In genomic region chr9:83920469-83920941, GRCh38 we compare ENCODE assay signal across 8 cellular contexts. TPM values are rescaled to one million over a fixed set of nuclear protein-coding genes. Genes with fewer than 3 reads are reported as not detected.
A peak's percentile ranks its signal among the peaks of the same experiment; 100 is the strongest.
DNase-seq lines count a peak whose midpoint lies in the region; ATAC-seq, FAIRE-seq and TF ChIP-seq lines count a peak whose summit lies in the region.

No MANE protein-coding gene starts in this region.

- FAIRE-seq in H1 (lab: Jason Lieb, UNC), result peak; percentile 83

- H2AK5ac ChIP-seq in H1 (ENCODE audit: low read depth, low read length), result no peak overlapping the region

- H3K4me3 ChIP-seq in Peyer's patch (peak overlapping the region; percentile 65 to 91 (median 86)), H1 (ENCODE audit: extremely low read depth in 1 of 4, insufficient read depth in 2 of 4, low read depth in 3 of 4, low read length in 4 of 4) (peak overlapping the region; percentile 34 to 62 (median 47)), mesodermal cell (ENCODE audit: extremely low read depth, insufficient read depth, low read length, poor library complexity, severe bottlenecking) (peak overlapping the region; percentile 58), transverse colon (peak overlapping the region; percentile 61 to 96 (median 88))

- H3K79me2 ChIP-seq in H1 (ENCODE audit: control insufficient read depth in 1 of 2, insufficient read depth in 2 of 2, low read length in 2 of 2), result no peaks in the 10 kb centered on the region

- no peak overlapping the region for H3K4ac ChIP-seq in H1 (replicated peaks; ENCODE audit: insufficient read length, low read depth, low read length)

- peak overlapping the region; percentile 60 to 80 for H3K4me2 ChIP-seq in H1 (ENCODE audit: insufficient read depth in 1 of 2, low read depth in 2 of 2, low read length in 2 of 2)

- no peak overlapping the region for H2BK20ac ChIP-seq in H1 (ENCODE audit: low read length)

- no peak for TF ChIP-seq POLR2A in Peyer's patch (IDR thresholded peaks at IDR 0.05)
- no peak for TF ChIP-seq POLR2A in H1 (IDR thresholded peaks at IDR 0.05; ENCODE audit: control extremely low read depth in 1 of 2, low read depth in 2 of 2, low read length in 2 of 2)
- TF ChIP-seq POLR2A in transverse colon (IDR thresholded peaks at IDR 0.05), result no peak

- TF ChIP-seq RAD21 in H1 (IDR thresholded peaks at IDR 0.05 in 1 of 2, conservative IDR thresholded peaks at IDR 0.05 in 1 of 2; ENCODE audit: low read depth in 2 of 2, low read length in 2 of 2), result no peak

- no peak for TF ChIP-seq EP300 in H1 (IDR thresholded peaks at IDR 0.05; ENCODE audit: borderline replicate concordance in 1 of 2, low read depth in 2 of 2, low read length in 2 of 2)
- TF ChIP-seq EP300 in transverse colon (IDR thresholded peaks at IDR 0.05; ENCODE audit: low read depth), result no peak

- H3K27ac ChIP-seq in Peyer's patch (peak overlapping the region; percentile 92 to 97 (median 94)), H1 (ENCODE audit: low read depth, low read length) (peak overlapping the region; percentile 81), mesodermal cell (ENCODE audit: low read depth, low read length, severe bottlenecking) (peak overlapping the region; percentile 98), transverse colon (peak overlapping the region; percentile 93 to 99 (median 98))

- no peak overlapping the region; the same call in 1 of the 2 replicates for H3K18ac ChIP-seq in H1 (ENCODE audit: extremely low read depth, low read length)

- TF ChIP-seq CTCF in Peyer's patch (IDR thresholded peaks at IDR 0.05), result peak in 4 of 6 experiments; percentile 26 to 40 (median 29)
- TF ChIP-seq CTCF in H1 (IDR thresholded peaks at IDR 0.05; ENCODE audit: control extremely low read depth in 1 of 3, insufficient read depth in 1 of 3, low read depth in 1 of 3, low read length in 3 of 3), result peak in 1 of 3 experiments; percentile 3; a peak in 1 of 4 replicates
- peak in 2 of 5 experiments; percentile 23 to 32 for TF ChIP-seq CTCF in transverse colon (IDR thresholded peaks at IDR 0.05)

- H2BK15ac ChIP-seq in H1 (ENCODE audit: low read length), result no peak overlapping the region

- peak overlapping the region; percentile 72; the same call in 1 of the 2 replicates for H4K8ac ChIP-seq in H1 (ENCODE audit: extremely low read depth, insufficient read depth, low read length)

- DNase-seq in ELR (ENCODE audit: low read depth) (peak; percentile 40), Peyer's patch (peak in 2 of 3 donors; percentile 72 to 85), H1 (ENCODE audit: low read depth in 1 of 2, low spot score in 2 of 2) (no peak), transverse colon (peak; percentile 69), cortex of kidney (lab: John Stamatoyannopoulos, UW) (no peak)

- no peak overlapping the region for H4K91ac ChIP-seq in H1 (replicated peaks; ENCODE audit: insufficient read length, low read length)

- H3K79me1 ChIP-seq in H1 (ENCODE audit: low read depth, low read length), result no peaks in the 10 kb centered on the region

- no peaks in the 10 kb centered on the region for H3K9me3 ChIP-seq in Peyer's patch
- H3K9me3 ChIP-seq in H1 (ENCODE audit: insufficient read depth in 2 of 2, low read depth in 1 of 2, low read length in 1 of 2), result no peaks in the 10 kb centered on the region
- no peaks in the 10 kb centered on the region for H3K9me3 ChIP-seq in mesodermal cell (ENCODE audit: control insufficient read depth, low read length)
- no peaks in the 10 kb centered on the region for H3K9me3 ChIP-seq in transverse colon

- H3K4me1 ChIP-seq in Peyer's patch, result peaks cover 0 to 7% (median 0%) of the 10 kb centered on the region in 4 donors
- peaks cover 0 to 2% (median 0%) of the 10 kb centered on the region in 4 experiments; a peak in 2 of 7 replicates for H3K4me1 ChIP-seq in H1 (replicated peaks in 1 of 4; ENCODE audit: control insufficient read depth in 3 of 4, insufficient read depth in 4 of 4, low read length in 3 of 4)
- H3K4me1 ChIP-seq in mesodermal cell (ENCODE audit: control insufficient read depth, insufficient read depth, low read length, poor library complexity, severe bottlenecking), result no peaks in the 10 kb centered on the region
- H3K4me1 ChIP-seq in transverse colon, result peaks cover 0 to 13% (median 6%) of the 10 kb centered on the region in 4 donors

- intact Hi-C loops in transverse colon (cut with DNase I; ENCODE audit: low total_unique reads), result no loop called here

- 5% methylated on average over 17 of the region's 17 CpGs; no CpG with 5 or more reads in 1 of the 2 experiments for WGBS in H1 (ENCODE audit: extremely low coverage in 1 of 2, insufficient coverage in 1 of 2, insufficient read length in 1 of 2, insufficient replicate concordance in 2 of 2, low coverage in 1 of 2, low lambda C conversion rate in 2 of 2, missing lambda C conversion rate in 1 of 2), 2 experiments
- WGBS in mesodermal cell (ENCODE audit: insufficient coverage in 2 of 2), 2 experiments, result 0 to 2% methylated on average over 14 to 16 of the region's 17 CpGs
- 3 to 4% methylated on average over 4 to 17 of the region's 17 CpGs for WGBS in transverse colon (ENCODE audit: low coverage in 1 of 2), 2 donors

- H3K27me3 ChIP-seq in Peyer's patch (no peaks in the 10 kb centered on the region), H1 (replicated peaks in 1 of 4; ENCODE audit: control insufficient read depth in 3 of 4, extremely low read depth in 1 of 4, insufficient read depth in 3 of 4, low read length in 3 of 4) (no peaks in the 10 kb centered on the region), transverse colon (no peaks in the 10 kb centered on the region)

- no peak overlapping the region for H3K56ac ChIP-seq in H1 (replicated peaks; ENCODE audit: insufficient read length, low read depth, low read length)

- no peaks in the 10 kb centered on the region for H3K23me2 ChIP-seq in H1 (ENCODE audit: low read depth, low read length)

- H3K36me3 ChIP-seq in Peyer's patch (no peaks in the 10 kb centered on the region), H1 (ENCODE audit: control insufficient read depth in 2 of 4, insufficient read depth in 4 of 4, low read length in 3 of 4) (no peaks in the 10 kb centered on the region), mesodermal cell (ENCODE audit: control insufficient read depth, insufficient read depth, low read length) (peaks cover 5% of the 10 kb centered on the region), transverse colon (no peaks in the 10 kb centered on the region)

- peak overlapping the region in 3 of 4 experiments; percentile 76 to 80 (median 78); a peak in 6 of 7 replicates for H3K9ac ChIP-seq in H1 (replicated peaks in 1 of 4; ENCODE audit: extremely low read depth in 1 of 4, low read depth in 3 of 4, low read length in 3 of 4)

- H3K14ac ChIP-seq in H1 (ENCODE audit: insufficient read length), result no peak overlapping the region

- no peak overlapping the region for H2BK12ac ChIP-seq in H1 (ENCODE audit: low read depth, low read length)

- H2BK120ac ChIP-seq in H1 (replicated peaks; ENCODE audit: low read depth, low read length), result no peak overlapping the region

- POLR2A ChIA-PET in H1 (lab: Charles Lee; ENCODE audit: partially characterized antibody), result interaction anchor here (0.5 to 4.3 kb wide), 20 partner anchors 10 to 577 kb away, joined by 3 to 43 read pairs (median 4); partner anchors contain the start of genes HNRNPK, RMI1 and UBQLN1

- no peaks in the 10 kb centered on the region for H4K20me1 ChIP-seq in H1 (replicated peaks in 1 of 2; ENCODE audit: control insufficient read depth in 1 of 2, insufficient read depth in 2 of 2, low read length in 2 of 2)

- peak; percentile 18 for ATAC-seq in GM19467 (IDR thresholded peaks at IDR 0.05; ENCODE audit: unreplicated experiment)
- ATAC-seq in HG03521 (IDR thresholded peaks at IDR 0.05; ENCODE audit: unreplicated experiment), result peak; percentile 20

- H4K5ac ChIP-seq in H1 (ENCODE audit: insufficient read length, low read depth, low read length), result no peak overlapping the region

- no peak overlapping the region for H3K23ac ChIP-seq in H1 (ENCODE audit: insufficient read length)

- peak overlapping the region; percentile 85; the same call in 1 of the 2 replicates for H2BK5ac ChIP-seq in H1 (ENCODE audit: low read depth, low read length)

- peak overlapping the region; percentile 30; the same call in 1 of the 2 replicates for H2AFZ ChIP-seq in H1 (ENCODE audit: low read length)

- in situ Hi-C loops in transverse colon (cut with MboI; ENCODE audit: low pct_ligation_motif_present in 1 of 4, low pct_unique_long_range_greater_than_20kb in 1 of 4, low sequenced_read_pairs in 3 of 4), result loop anchor here in 2 of 4 donors (25.0 kb wide), 1 partner anchor 308 kb away; the partner anchor contains the start of gene IDNK (in 2 of the 2)

- CTCF ChIA-PET in H1 (lab: Charles Lee; ENCODE audit: partially characterized antibody), result interaction anchor here (0.6 to 1.7 kb wide), 8 partner anchors 10 to 341 kb away, joined by 3 to 5 read pairs (median 4); no protein-coding TSS in a partner anchor

RNA-seq across cellular contexts. Expression of gene KIF27, which starts 0.7 kb away (rescaled TPM):
- total RNA-seq in Peyer's patch, result 10 to 100 TPM in 1 of 4 donors, 1 to 10 TPM in 3; 1.8 to 29.7 (median 9.2) TPM
- total RNA-seq in H1 (2021; fragmentation: NEBNext Ultra II Directional; extraction: Animal tissue kit (Norgen Biotek cat#: 25700)), result 4.6 and 7.0 TPM in 2 replicates
- polyA plus RNA-seq in H1 (2011; rRNA removed), result 0.24 and 0.47 TPM in 2 replicates
- polyA plus RNA-seq in H1 (2011; cell fraction: cytosol; rRNA removed), result 1.00 TPM
- 0.78 TPM for polyA plus RNA-seq in H1 (2011; cell fraction: nucleus; rRNA removed)
- polyA plus RNA-seq in H1 (2012, experiment 1 of 2), result 1.1 to 2.6 TPM (median 1.3 TPM) in 4 replicates
- polyA plus RNA-seq in H1 (2012, experiment 2 of 2), result 0.08 TPM
- polyA plus RNA-seq in H1 (2013, experiment 1 of 2), result 2.5 TPM
- 2.4 TPM for polyA plus RNA-seq in H1 (2013, experiment 2 of 2)
- 1.5 and 3.1 TPM in 2 replicates for polyA minus RNA-seq in H1 (2011; rRNA and poly(A)+ RNA removed)
- 1.3 TPM for polyA minus RNA-seq in H1 (2011; cell fraction: cytosol; rRNA and poly(A)+ RNA removed)
- polyA minus RNA-seq in H1 (2011; cell fraction: nucleus; rRNA and poly(A)+ RNA removed), result 6.1 TPM
- 4.0 TPM for polyA plus RNA-seq in mesodermal cell (2013, experiment 1 of 2)
- polyA plus RNA-seq in mesodermal cell (2013, experiment 2 of 2), result 6.8 TPM
- total RNA-seq in transverse colon, result 1 to 10 TPM in 3 of 4 donors, under 1 TPM in 1; 0.75 to 5.2 (median 3.6) TPM

RNA-seq across cellular contexts. Expression of gene HNRNPK, which starts 59.5 kb away (rescaled TPM):
- 100 to 1,000 TPM; 310 to 396 (median 360) TPM for total RNA-seq in Peyer's patch
- total RNA-seq in H1 (2021; fragmentation: NEBNext Ultra II Directional; extraction: Animal tissue kit (Norgen Biotek cat#: 25700)), result 851 and 887 TPM in 2 replicates
- polyA plus RNA-seq in H1 (2011; rRNA removed), result 414 and 560 TPM in 2 replicates
- 510 TPM for polyA plus RNA-seq in H1 (2011; cell fraction: cytosol; rRNA removed)
- 492 TPM for polyA plus RNA-seq in H1 (2011; cell fraction: nucleus; rRNA removed)
- 624 to 1,009 TPM (median 692 TPM) in 4 replicates for polyA plus RNA-seq in H1 (2012, experiment 1 of 2)
- polyA plus RNA-seq in H1 (2012, experiment 2 of 2), result 173 TPM
- polyA plus RNA-seq in H1 (2013, experiment 1 of 2), result 487 TPM
- polyA plus RNA-seq in H1 (2013, experiment 2 of 2), result 492 TPM
- polyA minus RNA-seq in H1 (2011; rRNA and poly(A)+ RNA removed), result 578 and 618 TPM in 2 replicates
- polyA minus RNA-seq in H1 (2011; cell fraction: cytosol; rRNA and poly(A)+ RNA removed), result 403 TPM
- polyA minus RNA-seq in H1 (2011; cell fraction: nucleus; rRNA and poly(A)+ RNA removed), result 658 TPM
- 632 TPM for polyA plus RNA-seq in mesodermal cell (2013, experiment 1 of 2)
- 670 TPM for polyA plus RNA-seq in mesodermal cell (2013, experiment 2 of 2)
- total RNA-seq in transverse colon, result 100 to 1,000 TPM; 132 to 406 (median 278) TPM

Comparison
In these comparisons a context has a peak if more than half of its experiments do, and no peak if none do; other contexts are left out.
1. DNase-seq: peak in ELR (single experiment), Peyer's patch (2 of 3) and transverse colon (single experiment); none in H1 (0 of 2) and cortex of kidney (single experiment).
2. Peak in every context shown above with its lines, with median percentiles within 50 percentile points of each other: H3K27ac ChIP-seq and H3K4me3 ChIP-seq.